24 cellular contexts compared by ENCODE assay signal in the genomic region with DNA sequence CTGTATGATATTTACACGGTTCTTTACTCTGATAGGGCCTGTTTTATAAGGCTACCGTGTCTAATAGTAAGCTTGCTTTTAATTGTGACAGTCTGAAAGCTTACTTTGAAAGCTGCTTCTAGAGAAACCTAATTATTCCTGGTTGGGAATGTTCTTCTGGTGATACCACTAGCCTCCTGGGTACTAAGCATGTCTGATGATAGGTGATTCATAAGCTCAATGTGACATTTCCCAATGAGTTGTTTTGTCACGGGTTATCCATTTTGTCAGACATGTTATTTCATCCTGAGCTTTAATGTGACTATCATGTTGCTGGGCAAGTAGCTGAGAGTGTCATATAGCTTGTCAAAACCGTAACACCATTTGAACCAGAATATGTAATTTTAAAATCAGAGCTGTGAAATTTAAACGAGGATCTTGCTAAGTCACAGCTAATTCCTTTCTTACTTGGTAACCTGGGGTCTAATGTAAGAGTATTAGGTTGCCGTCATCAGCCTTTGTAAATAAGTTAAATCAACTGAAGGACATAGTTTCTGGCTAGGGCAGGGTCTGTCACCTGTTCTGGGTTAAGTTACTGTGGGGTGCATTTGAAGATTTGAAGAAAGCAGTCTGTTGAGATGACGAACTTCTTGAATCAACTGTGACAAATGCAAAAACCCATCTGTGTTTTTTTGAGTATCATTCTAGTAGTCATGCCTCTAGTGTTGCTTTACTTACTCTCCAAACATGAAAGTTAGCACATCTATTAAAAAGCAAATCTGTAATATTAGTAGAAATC.
A peak's percentile ranks its signal among the peaks of the same experiment; 100 is the strongest.
DNase-seq lines count a peak whose midpoint lies in the region; ATAC-seq and TF ChIP-seq lines count a peak whose summit lies in the region.
"Had no signal": no experiment of that assay in that cellular context is flagged by ENCODE, and none has a peak within 500 bp of the region (broad histone marks: within the 10 kb centered on the region; RNA-seq: fewer than 3 reads in every experiment).

No MANE protein-coding gene starts in this region.

- H3K9me3 Mint-ChIP-seq in glutamatergic neuron (ENCODE audit: unreplicated experiment), result no peaks in the 10 kb centered on the region
- no peaks in the 10 kb centered on the region for H3K9me3 Mint-ChIP-seq in activated T-cell treated with anti-CD3 and anti-CD28 coated beads, Interleukin-2, amount 50 U/mL, for 72 hours

- H3K4me1 Mint-ChIP-seq in glutamatergic neuron (ENCODE audit: low read depth, unreplicated experiment), result no peaks in the 10 kb centered on the region
- no peaks in the 10 kb centered on the region for H3K4me1 Mint-ChIP-seq in activated T-cell treated with anti-CD3 and anti-CD28 coated beads, Interleukin-2, amount 50 U/mL, for 72 hours (ENCODE audit: low read depth)

- no peaks in the 10 kb centered on the region for H3K9me3 ChIP-seq in OCI-LY3 (ENCODE audit: insufficient read depth, low read length)
- no peaks in the 10 kb centered on the region for H3K9me3 ChIP-seq in psoas muscle
- no peaks in the 10 kb centered on the region for H3K9me3 ChIP-seq in skeletal muscle tissue (ENCODE audit: control insufficient read depth in 3 of 3, low read length in 3 of 3)
- H3K9me3 ChIP-seq: A549, BE2C had no signal

- H3K79me2 ChIP-seq in OCI-LY3 (ENCODE audit: low read length), result no peaks in the 10 kb centered on the region

- H3K4me3 ChIP-seq in OCI-LY3 (ENCODE audit: low read length) (no peak overlapping the region), psoas muscle (peak overlapping the region; percentile 50), skeletal muscle tissue (ENCODE audit: low read length in 3 of 3) (peak overlapping the region; percentile 25 to 34 (median 26))
- H3K4me3 ChIP-seq: A549, K562 had no signal

- H3K4me2 ChIP-seq in OCI-LY3 (ENCODE audit: low read length), result no peak overlapping the region
- H3K4me2 ChIP-seq: A549 had no signal

- H3K27me3 Mint-ChIP-seq in glutamatergic neuron (ENCODE audit: unreplicated experiment), result no peaks in the 10 kb centered on the region
- no peaks in the 10 kb centered on the region for H3K27me3 Mint-ChIP-seq in activated T-cell treated with anti-CD3 and anti-CD28 coated beads, Interleukin-2, amount 50 U/mL, for 72 hours (ENCODE audit: low read depth)

- no peaks in the 10 kb centered on the region for H3K36me3 Mint-ChIP-seq in glutamatergic neuron (ENCODE audit: unreplicated experiment)
- H3K36me3 Mint-ChIP-seq in activated T-cell treated with anti-CD3 and anti-CD28 coated beads, Interleukin-2, amount 50 U/mL, for 72 hours (ENCODE audit: insufficient read depth in 2 of 2), result no peaks in the 10 kb centered on the region

- DNase-seq in glutamatergic neuron (no peak), psoas muscle (no peak), left cardiac atrium (no peak), kidney tubule cell (ENCODE audit: low spot score) (no peak)
- no peak for DNase-seq in activated T-cell treated with anti-CD3 and anti-CD28 coated beads, Interleukin-2, amount 50 U/mL, for 72 hours
- DNase-seq: BE2C; DMS53; GF-D8; H7; NCI-H1092 treated with DMSO at 0.1 percent for 48 hours; NCI-H146; NCI-H2029; NCI-H345; NCI-H524; NCI-H774; NK-92 treated with Interleukin-12 subunit alpha and Interleukin-12 subunit beta, amount 100 ng/mL, for 24 hours; SIG-M5 had no signal

- H4K20me1 ChIP-seq in OCI-LY3 (ENCODE audit: insufficient read depth, low read length), result no peaks in the 10 kb centered on the region

- H3K27ac Mint-ChIP-seq in glutamatergic neuron (ENCODE audit: unreplicated experiment), result peak overlapping the region; percentile 23
- no peak overlapping the region for H3K27ac Mint-ChIP-seq in activated T-cell treated with anti-CD3 and anti-CD28 coated beads, Interleukin-2, amount 50 U/mL, for 72 hours

- intact Hi-C loops in psoas muscle (cut with DNase I), result loop anchor here in 1 of 2 donors (5.0 to 10.0 kb wide), 2 partner anchors 56 to 57 kb away; no protein-coding TSS in a partner anchor
- intact Hi-C loops in left cardiac atrium (cut with DNase I), result no loop called here

- ATAC-seq in psoas muscle (peak; percentile 96 to 98 (median 97)), left cardiac atrium (no peak)
- no peak for ATAC-seq in activated T-cell treated with anti-CD3 and anti-CD28 coated beads, Interleukin-2, amount 50 U/mL, for 72 hours (replicated peaks in 1 of 2)
- ATAC-seq: A549, HepG2, K562, Panc1 had no signal

- H3K4me1 ChIP-seq in OCI-LY3 (ENCODE audit: low read length) (no peaks in the 10 kb centered on the region), psoas muscle (peaks cover 14% of the 10 kb centered on the region), skeletal muscle tissue (ENCODE audit: control insufficient read depth in 3 of 3, insufficient read depth in 3 of 3, low read length in 3 of 3) (no peaks in the 10 kb centered on the region)
- H3K4me1 ChIP-seq: A549, BE2C had no signal

- peak overlapping the region; percentile 20; the same call in 1 of the 2 replicates for H2AFZ ChIP-seq in OCI-LY3 (ENCODE audit: low read depth, low read length)

- H3K36me3 ChIP-seq in OCI-LY3 (replicated peaks; ENCODE audit: low read depth, low read length), result no peaks in the 10 kb centered on the region
- no peaks in the 10 kb centered on the region for H3K36me3 ChIP-seq in psoas muscle (ENCODE audit: insufficient read depth in 1 of 2, low read depth in 1 of 2)
- no peaks in the 10 kb centered on the region for H3K36me3 ChIP-seq in skeletal muscle tissue (ENCODE audit: control insufficient read depth in 3 of 3, insufficient read depth in 3 of 3, low read length in 3 of 3)
- H3K36me3 ChIP-seq: BE2C had no signal

- no peaks in the 10 kb centered on the region for H3K27me3 ChIP-seq in OCI-LY3 (ENCODE audit: low read depth, low read length)
- no peaks in the 10 kb centered on the region for H3K27me3 ChIP-seq in psoas muscle (ENCODE audit: insufficient read depth in 3 of 3, low read length in 2 of 3)
- no peaks in the 10 kb centered on the region for H3K27me3 ChIP-seq in skeletal muscle tissue (ENCODE audit: control insufficient read depth in 3 of 3, insufficient read depth in 3 of 3, low read length in 3 of 3)
- H3K27me3 ChIP-seq: BE2C had no signal

- H3K27ac ChIP-seq in OCI-LY3 (ENCODE audit: low read length) (no peak overlapping the region), psoas muscle (peak overlapping the region; percentile 82), skeletal muscle tissue (ENCODE audit: low read depth, low read length) (peak overlapping the region; percentile 62)
- H3K27ac ChIP-seq: A549, HL-60 had no signal

- TF ChIP-seq CTCF in OCI-LY3 (IDR thresholded peaks at IDR 0.05; ENCODE audit: low read depth, low read length) (no peak), glutamatergic neuron (IDR thresholded peaks at IDR 0.05; ENCODE audit: partially characterized antibody, unreplicated experiment) (no peak), psoas muscle (IDR thresholded peaks at IDR 0.05) (no peak)

- no peak overlapping the region for H3K4me3 Mint-ChIP-seq in glutamatergic neuron (ENCODE audit: unreplicated experiment)
- H3K4me3 Mint-ChIP-seq in activated T-cell treated with anti-CD3 and anti-CD28 coated beads, Interleukin-2, amount 50 U/mL, for 72 hours, result no peak overlapping the region

- WGBS in psoas muscle, 3 donors, result 41 to 55% (median 43%) methylated on average over 7 of the region's 7 CpGs

- H3K9ac ChIP-seq in OCI-LY3 (ENCODE audit: low read length), result no peak overlapping the region
- peak overlapping the region in 1 of 3 donors; percentile 18 for H3K9ac ChIP-seq in skeletal muscle tissue (ENCODE audit: low read depth in 1 of 3, low read length in 3 of 3)

Comparison
In these comparisons a context has a peak if more than half of its experiments do, and no peak if none do; other contexts are left out.
1. ATAC-seq: peak in psoas muscle (4 of 4); none in left cardiac atrium (0 of 2) and activated T-cell treated with anti-CD3 and anti-CD28 coated beads, Interleukin-2, amount 50 U/mL, for 72 hours (0 of 2).